14 cellular contexts compared by ENCODE assay signal in genomic region chr4:140653718-140654515, GRCh38.
A peak's percentile ranks its signal among the peaks of the same experiment; 100 is the strongest.
DNase-seq lines count a peak whose midpoint lies in the region; ATAC-seq and TF ChIP-seq lines count a peak whose summit lies in the region.
"Had no signal": no experiment of that assay in that cellular context is flagged by ENCODE, and none has a peak within 500 bp of the region (broad histone marks: within the 10 kb centered on the region; RNA-seq: fewer than 3 reads in every experiment).

No MANE protein-coding gene starts in this region.

- WGBS in testis, 2 donors: 42 to 44% methylated on average over 8 of the region's 8 CpGs

- H3K4me3 ChIP-seq in testis: no peak overlapping the region
- H3K4me3 ChIP-seq: MG63 had no signal

- H3K27me3 ChIP-seq in testis: no peaks in the 10 kb centered on the region
- H3K27me3 ChIP-seq: MG63 had no signal

- H3K4me1 ChIP-seq in testis: no peaks in the 10 kb centered on the region

- H3K36me3 ChIP-seq in testis (ENCODE audit: low read depth, missing control alignments): no peaks in the 10 kb centered on the region
- H3K36me3 ChIP-seq: MG63 had no signal

- H3K27me3 Mint-ChIP-seq in chondrocyte (ENCODE audit: low read depth): no peaks in the 10 kb centered on the region
- peaks cover 54% of the 10 kb centered on the region for H3K27me3 Mint-ChIP-seq in T-helper 17 cell
- H3K27me3 Mint-ChIP-seq: stimulated activated naive B cell treated with anti-CD40 and anti-IgM and Interleukin-4, amounts not matched to agents 10 μg/mL and 1 μg/mL and 100 μg/mL, for 72 hours had no signal

- ATAC-seq in T-helper 17 cell: no peak
- ATAC-seq: effector memory CD8-positive, alpha-beta T cell; stimulated activated naive B cell treated with anti-CD40 and anti-IgM and Interleukin-4, amounts not matched to agents 10 μg/mL and 1 μg/mL and 100 μg/mL, for 72 hours had no signal

- peaks cover 28% of the 10 kb centered on the region for H3K36me3 Mint-ChIP-seq in chondrocyte (ENCODE audit: low read depth)
- H3K36me3 Mint-ChIP-seq in T-helper 17 cell (ENCODE audit: low read depth): no peaks in the 10 kb centered on the region

- peak overlapping the region in 1 of 2 donors; percentile 71 for H3K27ac ChIP-seq in testis

- peak overlapping the region; percentile 26 for H3K4me3 Mint-ChIP-seq in chondrocyte (ENCODE audit: unreplicated experiment)
- no peak overlapping the region for H3K4me3 Mint-ChIP-seq in T-helper 17 cell
- H3K4me3 Mint-ChIP-seq: effector memory CD8-positive, alpha-beta T cell; stimulated activated naive B cell treated with anti-CD40 and anti-IgM and Interleukin-4, amounts not matched to agents 10 μg/mL and 1 μg/mL and 100 μg/mL, for 72 hours had no signal

- no peaks in the 10 kb centered on the region for H3K9me3 Mint-ChIP-seq in chondrocyte (ENCODE audit: low read depth)
- H3K9me3 Mint-ChIP-seq: effector memory CD8-positive, alpha-beta T cell; stimulated activated naive B cell treated with anti-CD40 and anti-IgM and Interleukin-4, amounts not matched to agents 10 μg/mL and 1 μg/mL and 100 μg/mL, for 72 hours had no signal

- intact Hi-C loops in testis (cut with DNase I; ENCODE audit: low total_unique reads): no loop called here

- H3K9me3 ChIP-seq in testis (no peaks in the 10 kb centered on the region), T-helper 17 cell (ENCODE audit: control insufficient read depth, low read length, poor library complexity, severe bottlenecking) (no peaks in the 10 kb centered on the region)
- H3K9me3 ChIP-seq: MG63 had no signal

- DNase-seq in chondrocyte (ENCODE audit: low spot score): no peak
- peak; percentile 37 for DNase-seq in left kidney (ENCODE audit: low read depth, low spot score)
- DNase-seq in testis: peak; percentile 34
- DNase-seq in ureter (ENCODE audit: low spot score): no peak
- no peak for DNase-seq in T-helper 17 cell
- DNase-seq in NCI-H526 treated with DMSO at 0.1 percent for 48 hours (lab: John Stamatoyannopoulos, UW): no peak
- DNase-seq in NCI-H1417 treated with DMSO at 0.1 percent for 48 hours (lab: John Stamatoyannopoulos, UW): no peak
- DNase-seq: activated effector memory CD4-positive, alpha-beta T cell treated with Interleukin-2 at 50 U/mL for 16 hours; DND-41; effector memory CD8-positive, alpha-beta T cell; MG63; small intestine; stimulated activated naive B cell treated with anti-CD40 and anti-IgM and Interleukin-4, amounts not matched to agents 10 μg/mL and 1 μg/mL and 100 μg/mL, for 72 hours had no signal

- TF ChIP-seq RAD21 in Ishikawa (IDR thresholded peaks at IDR 0.05; ENCODE audit: low read depth): no peak

- TF ChIP-seq CTCF in chondrocyte (IDR thresholded peaks at IDR 0.05): no peak
- no peak for TF ChIP-seq CTCF in testis (IDR thresholded peaks at IDR 0.05)

- H3K4me1 Mint-ChIP-seq in chondrocyte (ENCODE audit: low read depth) (peaks cover 29% of the 10 kb centered on the region), T-helper 17 cell (no peaks in the 10 kb centered on the region)
- H3K4me1 Mint-ChIP-seq: stimulated activated naive B cell treated with anti-CD40 and anti-IgM and Interleukin-4, amounts not matched to agents 10 μg/mL and 1 μg/mL and 100 μg/mL, for 72 hours had no signal

- no peak for TF ChIP-seq EP300 in Ishikawa (IDR thresholded peaks at IDR 0.05; ENCODE audit: borderline replicate concordance)

- no peak for TF ChIP-seq POLR2A in testis (IDR thresholded peaks at IDR 0.05)

- H3K27ac Mint-ChIP-seq in chondrocyte (ENCODE audit: unreplicated experiment): peak overlapping the region; percentile 87
- H3K27ac Mint-ChIP-seq in T-helper 17 cell: no peak overlapping the region
- H3K27ac Mint-ChIP-seq: effector memory CD8-positive, alpha-beta T cell; stimulated activated naive B cell treated with anti-CD40 and anti-IgM and Interleukin-4, amounts not matched to agents 10 μg/mL and 1 μg/mL and 100 μg/mL, for 72 hours had no signal

TF ChIP-seq in Ishikawa, 13 proteins besides CTCF, POLR2A, EP300 and RAD21:
- TF ChIP-seq NFIC (IDR thresholded peaks at IDR 0.05) (peak; percentile 69), MAX (IDR thresholded peaks at IDR 0.05) (no peak), ZBTB7A (IDR thresholded peaks at IDR 0.05; ENCODE audit: low read depth) (no peak)

Comparison
In these comparisons a context has a peak if more than half of its experiments do, and no peak if none do; other contexts are left out.
1. DNase-seq: peak in left kidney (single experiment) and testis (single experiment); none in chondrocyte (single experiment), ureter (single experiment), T-helper 17 cell (0 of 3), NCI-H526 treated with DMSO at 0.1 percent for 48 hours (single experiment) and NCI-H1417 treated with DMSO at 0.1 percent for 48 hours (single experiment).